Comparison of ENCODE assay signal across 8 cellular contexts in the genomic region with DNA sequence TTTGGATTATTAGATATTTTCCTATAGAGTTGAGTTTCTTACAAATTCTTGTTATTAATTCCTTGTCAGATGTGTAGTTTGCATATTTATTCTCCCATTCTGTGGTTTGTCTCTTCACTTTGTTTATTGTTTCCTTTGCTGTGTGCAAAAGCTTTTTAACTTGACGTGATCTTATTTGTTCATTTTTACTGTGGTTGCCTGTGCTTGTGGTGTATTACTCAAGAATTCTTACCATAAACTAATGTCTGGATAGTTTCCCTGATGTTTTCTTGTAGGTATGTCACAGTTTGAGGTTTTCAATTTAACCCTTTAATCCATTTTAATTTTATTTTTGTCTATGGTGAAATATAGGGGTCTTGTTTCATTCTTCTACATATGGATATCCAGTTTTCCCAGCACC.
"Had no signal": no experiment of that assay in that cellular context is flagged by ENCODE, and none has a peak within 500 bp of the region (broad histone marks: within the 10 kb centered on the region; RNA-seq: fewer than 3 reads in every experiment).

No MANE protein-coding gene starts in this region.

- H3K9me3 Mint-ChIP-seq: GM23338 had no signal

- H3K4me3 Mint-ChIP-seq: GM23338, H9, HFFc6 had no signal

- H3K4me1 Mint-ChIP-seq: GM23338, H9 had no signal

- ATAC-seq: GM23338, HCT116 had no signal

- DNase-seq: GM23248, GOT3, H7, H9, HCEC 1CT, HFFc6 had no signal

- H3K27ac Mint-ChIP-seq: GM23338, H9, HFFc6 had no signal
